Comparison of ENCODE assay signal across 9 cellular contexts in the genomic region with DNA sequence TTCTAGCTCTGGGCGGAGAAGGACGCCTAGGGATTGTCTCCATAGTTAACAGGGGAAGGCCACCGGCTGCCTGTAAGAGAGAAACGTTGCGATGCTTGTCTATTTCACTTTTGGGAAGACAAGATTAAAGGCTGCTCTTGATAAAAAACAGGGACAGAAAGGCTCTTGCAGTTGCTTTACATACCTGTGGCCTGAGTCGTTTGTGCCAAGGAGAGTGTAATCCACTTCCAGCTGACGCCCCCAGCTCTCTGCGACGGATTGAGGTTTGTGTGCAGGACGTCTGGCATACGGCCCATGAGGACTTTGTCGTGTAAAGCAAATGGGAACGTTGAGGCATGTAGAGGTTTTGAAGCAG. TPM values are rescaled to one million over a fixed set of nuclear protein-coding genes. Genes with fewer than 3 reads are reported as not detected.
A peak's percentile ranks its signal among the peaks of the same experiment; 100 is the strongest.
DNase-seq lines count a peak whose midpoint lies in the region; ATAC-seq and TF ChIP-seq lines count a peak whose summit lies in the region.
"Had no signal": no experiment of that assay in that cellular context is flagged by ENCODE, and none has a peak within 500 bp of the region (broad histone marks: within the 10 kb centered on the region; RNA-seq: fewer than 3 reads in every experiment).

No MANE protein-coding gene starts in this region.

- intact Hi-C loops in natural killer cell (cut with micrococcal nuclease) = loop anchor here (2.0 kb wide), 2 partner anchors 16 to 68 kb away; no protein-coding TSS in a partner anchor

- peak overlapping the region; percentile 89 for H3K4me3 Mint-ChIP-seq in natural killer cell

- H3K27me3 Mint-ChIP-seq in natural killer cell (ENCODE audit: low read depth in 2 of 2) = no peaks in the 10 kb centered on the region

- no peak overlapping the region for H3K27ac ChIP-seq in SU-DHL-6 (ENCODE audit: low read depth, low read length)
- H3K27ac ChIP-seq: SJCRH30 had no signal

- H3F3A ChIP-seq in SU-DHL-6 (ENCODE audit: insufficient read depth) = peaks cover 6% of the 10 kb centered on the region; the same call in 1 of the 2 replicates

- no peaks in the 10 kb centered on the region for H3K9me3 Mint-ChIP-seq in natural killer cell

- peak overlapping the region; percentile 60 for H3K9ac ChIP-seq in SU-DHL-6 (ENCODE audit: low read length)

- H3K27me3 ChIP-seq in SU-DHL-6 (ENCODE audit: low read length) = no peaks in the 10 kb centered on the region

- H3K36me3 ChIP-seq in SU-DHL-6 (ENCODE audit: low read length) = no peaks in the 10 kb centered on the region
- H3K36me3 ChIP-seq: SJCRH30 had no signal

- no peaks in the 10 kb centered on the region for H4K20me1 ChIP-seq in SU-DHL-6 (ENCODE audit: low read depth, low read length)

- H3K4me1 Mint-ChIP-seq in natural killer cell = peaks cover 58 to 59% of the 10 kb centered on the region in 2 donors

- peak overlapping the region; percentile 93 to 98 for H3K27ac Mint-ChIP-seq in natural killer cell

- H3K9me2 ChIP-seq in SU-DHL-6 (replicated peaks; ENCODE audit: insufficient read depth, low read length) = no peaks in the 10 kb centered on the region

- peaks cover 15% of the 10 kb centered on the region for H3K36me3 Mint-ChIP-seq in natural killer cell

- H3K9me3 ChIP-seq in SU-DHL-6 (ENCODE audit: insufficient read depth, low read length) = no peaks in the 10 kb centered on the region
- H3K9me3 ChIP-seq: SJCRH30 had no signal

- H3K4me3 ChIP-seq in GM12865 (ENCODE audit: low read depth, low read length) (peak overlapping the region; percentile 77), SU-DHL-6 (ENCODE audit: insufficient read depth, low read length, poor library complexity, severe bottlenecking) (no peak overlapping the region), epithelial cell of proximal tubule (ENCODE audit: low read depth, low read length) (peak overlapping the region; percentile 89)

- no peaks in the 10 kb centered on the region for H3K79me2 ChIP-seq in SU-DHL-6 (ENCODE audit: insufficient read depth, low read length)

- no peak for TF ChIP-seq CTCF in GM12865 (IDR thresholded peaks at IDR 0.05; ENCODE audit: insufficient read depth, low read depth, low read length, missing control alignments)
- no peak for TF ChIP-seq CTCF in SU-DHL-6 (IDR thresholded peaks at IDR 0.05; ENCODE audit: insufficient read depth, low read length, poor library complexity, severe bottlenecking)
- no peak for TF ChIP-seq CTCF in epithelial cell of proximal tubule (conservative IDR thresholded peaks at IDR 0.05; ENCODE audit: low read depth, low read length)
- no peak for TF ChIP-seq CTCF in natural killer cell (IDR thresholded peaks at IDR 0.05)

- DNase-seq in GM12865 (ENCODE audit: low read depth) (peak; percentile 50), epithelial cell of proximal tubule (ENCODE audit: low read depth) (no peak), natural killer cell (peak; percentile 30), HK-2 (ENCODE audit: unreplicated experiment) (no peak), inferior parietal cortex (ENCODE audit: extremely low spot score) (no peak)
- no peak for DNase-seq in stimulated activated CD4-positive, alpha-beta T cell treated with anti-CD3 and anti-CD28 coated beads, Interleukin-4, amount 100 ng/mL, for 4 hours

- H3K4me2 ChIP-seq in SU-DHL-6 (ENCODE audit: low read depth, low read length, poor library complexity, severe bottlenecking) = peak overlapping the region; percentile 76

- ATAC-seq in natural killer cell (no peak), HG02973 (IDR thresholded peaks at IDR 0.05; ENCODE audit: unreplicated experiment) (no peak)

- peak overlapping the region; percentile 94 for H2AFZ ChIP-seq in SU-DHL-6 (ENCODE audit: low read depth, low read length, severe bottlenecking)

RNA-seq across cellular contexts. Expression of a gene that starts 1.1 kb away (rescaled TPM):
- total RNA-seq in epithelial cell of proximal tubule = 4.2 and 4.8 TPM in 2 replicates
- total RNA-seq in natural killer cell = 100 to 1,000 TPM; 200 to 244 (median 236) TPM

Comparison
In these comparisons a context has a peak if more than half of its experiments do, and no peak if none do; other contexts are left out.
1. DNase-seq: peak in GM12865 (single experiment) and natural killer cell (single experiment); none in epithelial cell of proximal tubule (single experiment), stimulated activated CD4-positive, alpha-beta T cell treated with anti-CD3 and anti-CD28 coated beads, Interleukin-4, amount 100 ng/mL, for 4 hours (0 of 2), HK-2 (single experiment) and inferior parietal cortex (single experiment).
2. RNA of a gene that starts 1.1 kb away (total RNA-seq): 200 to 244 TPM in natural killer cell; 4.2 to 4.8 TPM in epithelial cell of proximal tubule; every median in the first group is over 10 times any median in the second.